ENCODE assay signal across 17 cellular contexts in the genomic region with DNA sequence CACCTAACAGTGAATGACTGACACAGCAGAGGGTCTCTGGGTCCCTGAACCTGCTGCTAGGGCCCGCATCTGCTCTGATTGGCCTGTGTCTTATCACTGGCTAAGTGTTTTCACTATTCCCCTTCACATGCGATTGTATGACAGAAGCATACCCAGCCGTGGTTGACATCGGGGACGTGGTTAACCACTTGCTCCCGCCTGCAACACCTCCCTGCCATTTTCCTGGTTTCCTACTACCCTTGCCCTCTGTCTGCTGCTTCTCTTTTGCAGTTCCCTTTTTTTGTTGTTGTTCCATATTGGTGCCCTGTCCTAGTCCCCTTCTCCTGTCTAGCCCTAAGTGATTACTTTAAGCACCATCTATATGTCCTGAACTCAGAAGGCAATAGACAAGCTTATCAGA.
"Had no signal": no experiment of that assay in that cellular context is flagged by ENCODE, and none has a peak within 500 bp of the region (broad histone marks: within the 10 kb centered on the region; RNA-seq: fewer than 3 reads in every experiment).

No MANE protein-coding gene starts in this region.

- FAIRE-seq: frontal cortex, islet of Langerhans, TTC549 had no signal

- H3K36me3 ChIP-seq: heart left ventricle, right lobe of liver, spleen, thyroid gland, uterus had no signal

- H3K27me3 ChIP-seq: right lobe of liver, thyroid gland, uterus had no signal

- H3K4me3 ChIP-seq: heart left ventricle, psoas muscle, right lobe of liver, spleen, thyroid gland, uterus had no signal

- DNase-seq: activated naive CD4-positive, alpha-beta T cell treated with anti-CD3 and anti-CD28 coated beads, Interleukin-2, amount 50 U/mL, for 16 hours; activated T-cell treated with anti-CD3 and anti-CD28 coated beads for 4 hours; amygdala; effector memory CD4-positive, alpha-beta T cell; heart left ventricle; psoas muscle; right lobe of liver; spleen; T-helper 17 cell; thyroid gland; uterus had no signal

- H3K4me3 Mint-ChIP-seq: brain, nephron, T-helper 17 cell had no signal

- H3K36me3 Mint-ChIP-seq: brain had no signal

- ATAC-seq: heart left ventricle, left lobe of liver, psoas muscle, right lobe of liver, T-helper 17 cell had no signal

- H3K27ac Mint-ChIP-seq: brain, nephron, T-helper 17 cell had no signal
